1 cellular context compared by ENCODE assay signal in genomic region chr1:63012339-63012738, GRCh38.
TF ChIP-seq lines count a peak whose summit lies in the region.

No MANE protein-coding gene starts in this region.

TF ChIP-seq in GM23338, 12 proteins besides CTCF, POLR2A, EP300 and RAD21 (continued from another document):
- TF ChIP-seq ZNF462 (CRISPR knock-in tag; IDR thresholded peaks at IDR 0.05) (no peak), JUNB (IDR thresholded peaks at IDR 0.05; ENCODE audit: unreplicated experiment) (no peak), POLR2AphosphoS5 (IDR thresholded peaks at IDR 0.05; ENCODE audit: low read depth) (no peak), STAT1 (IDR thresholded peaks at IDR 0.05; ENCODE audit: unreplicated experiment) (no peak)
TF ChIP-seq in GM23338: peak in this region for 0.
